19 cellular contexts compared by ENCODE assay signal in the genomic region with DNA sequence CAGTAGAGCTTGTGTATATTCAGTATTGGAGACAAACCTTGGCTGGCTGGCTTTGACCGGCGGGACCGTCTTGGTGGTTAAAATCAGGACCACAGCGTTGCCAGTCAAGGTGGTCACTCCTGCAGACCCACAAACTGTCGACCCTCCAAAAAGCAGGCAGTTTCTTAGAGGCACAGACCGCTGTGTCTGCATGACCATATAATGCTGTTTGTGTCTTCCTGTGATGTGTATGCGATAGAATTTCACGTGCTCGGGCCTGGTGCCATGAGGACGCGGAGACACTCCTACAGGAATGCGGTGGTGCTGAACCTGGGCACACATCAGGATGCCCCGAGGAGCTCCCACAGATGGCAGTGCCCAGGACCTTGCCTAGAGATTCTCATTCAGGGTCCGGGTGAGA. TPM values are rescaled to one million over a fixed set of nuclear protein-coding genes. Genes with fewer than 3 reads are reported as not detected.
A peak's percentile ranks its signal among the peaks of the same experiment; 100 is the strongest.
DNase-seq lines count a peak whose midpoint lies in the region; ATAC-seq, FAIRE-seq and TF ChIP-seq lines count a peak whose summit lies in the region.
"Had no signal": no experiment of that assay in that cellular context is flagged by ENCODE, and none has a peak within 500 bp of the region (broad histone marks: within the 10 kb centered on the region; RNA-seq: fewer than 3 reads in every experiment).

No MANE protein-coding gene starts in this region.

- H2AK9ac ChIP-seq in IMR-90 (replicated peaks; ENCODE audit: low read depth, low read length, poor library complexity), result peak overlapping the region; percentile 33

- peaks cover 31% of the 10 kb centered on the region for H3K79me2 ChIP-seq in osteoblast (ENCODE audit: insufficient read depth, low read length)

- no peaks in the 10 kb centered on the region for H3K9me3 Mint-ChIP-seq in glutamatergic neuron (ENCODE audit: unreplicated experiment)

- no peak for TF ChIP-seq CTCF in A549 (IDR thresholded peaks at IDR 0.05)
- no peak for TF ChIP-seq CTCF in IMR-90 (conservative IDR thresholded peaks at IDR 0.05; ENCODE audit: low read depth, low read length)
- TF ChIP-seq CTCF in coronary artery (IDR thresholded peaks at IDR 0.05), result no peak
- TF ChIP-seq CTCF in osteoblast (IDR thresholded peaks at IDR 0.05; ENCODE audit: extremely low read depth, low read depth, low read length), result no peak
- TF ChIP-seq CTCF in glutamatergic neuron (IDR thresholded peaks at IDR 0.05; ENCODE audit: partially characterized antibody, unreplicated experiment), result no peak
- no peak for TF ChIP-seq CTCF in mucosa of descending colon (IDR thresholded peaks at IDR 0.05)

- peak overlapping the region; percentile 44; the same call in 1 of the 2 replicates for H3K23ac ChIP-seq in IMR-90 (ENCODE audit: low read depth, low read length)

- TF ChIP-seq POLR2A in A549 (IDR thresholded peaks at IDR 0.05; ENCODE audit: low read length), result no peak
- no peak for TF ChIP-seq POLR2A in IMR-90 (IDR thresholded peaks at IDR 0.05; ENCODE audit: low read depth, low read length)

- no peaks in the 10 kb centered on the region for H3K27me3 ChIP-seq in IMR-90 (ENCODE audit: control insufficient read depth, insufficient read depth, low read length)
- no peaks in the 10 kb centered on the region for H3K27me3 ChIP-seq in osteoblast (ENCODE audit: insufficient read depth, low read length)
- H3K27me3 ChIP-seq: colonic mucosa, foreskin keratinocyte had no signal

- H2BK120ac ChIP-seq in IMR-90 (ENCODE audit: low read depth, low read length), result peak overlapping the region; percentile 96

- peak overlapping the region; percentile 88; the same call in 1 of the 3 replicates for H2BK15ac ChIP-seq in IMR-90 (ENCODE audit: low read depth, low read length)

- POLR2A ChIA-PET in A549 (lab: Yijun Ruan, JAX) (interaction anchor here (0.8 to 1.1 kb wide), 2 partner anchors 41 to 47 kb away, joined by 3 to 5 read pairs; no protein-coding TSS in a partner anchor), IMR-90 (lab: Charles Lee; ENCODE audit: unreplicated experiment) (no interaction called here)

- no peak overlapping the region for H3K9ac ChIP-seq in IMR-90 (ENCODE audit: low read depth, low read length)

- H2BK20ac ChIP-seq in IMR-90 (ENCODE audit: low read depth, low read length), result peak overlapping the region; percentile 78

- H3K27ac ChIP-seq in A549 (peak overlapping the region; percentile 5 to 74; a peak in 3 of 6 replicates), IMR-90 (ENCODE audit: insufficient read depth, low read length) (peak overlapping the region; percentile 50), coronary artery (peak overlapping the region; percentile 30 to 52), osteoblast (ENCODE audit: low read depth, low read length) (peak overlapping the region; percentile 85)
- H3K27ac ChIP-seq: colonic mucosa, foreskin keratinocyte, psoas muscle had no signal

- peaks cover 16% of the 10 kb centered on the region for H4K20me1 ChIP-seq in IMR-90 (ENCODE audit: insufficient read depth, low read length)
- H4K20me1 ChIP-seq in osteoblast (ENCODE audit: insufficient read depth, low read length), result no peaks in the 10 kb centered on the region

- H4K8ac ChIP-seq in IMR-90 (ENCODE audit: low read depth in 2 of 2, low read length in 2 of 2), result peak overlapping the region; percentile 36 to 55; a peak in 3 of 4 replicates

- peaks cover 38% of the 10 kb centered on the region for H3K36me3 ChIP-seq in IMR-90 (ENCODE audit: control insufficient read depth, insufficient read depth, low read length)
- peaks cover 41% of the 10 kb centered on the region for H3K36me3 ChIP-seq in osteoblast (ENCODE audit: insufficient read depth, low read length)
- H3K36me3 ChIP-seq in mucosa of descending colon (ENCODE audit: low read depth), result peaks cover 7% of the 10 kb centered on the region
- H3K36me3 ChIP-seq: colonic mucosa had no signal

- intact Hi-C loops in IMR-90 (cut with micrococcal nuclease) (loop anchor here (2.0 to 5.0 kb wide), 2 partner anchors 36 to 45 kb away; a partner anchor contains a TSS), mucosa of descending colon (cut with DNase I, micrococcal nuclease) (no loop called here)

- BruUV-seq in IMR-90 (replicated peaks; lab: Mats Ljungman, UMichigan), result no TSS peak

- TF ChIP-seq EP300 in A549 (IDR thresholded peaks at IDR 0.05), result no peak

- peak overlapping the region; percentile 83 for H4K91ac ChIP-seq in IMR-90 (ENCODE audit: insufficient read depth, low read depth, low read length)

- 83% methylated on average over 14 of the region's 14 CpGs for WGBS in A549 (ENCODE audit: missing lambda C conversion rate)
- WGBS in IMR-90 (ENCODE audit: extremely low coverage in 2 of 2, insufficient read length in 1 of 2), 2 experiments, result 96% methylated on average over 11 of the region's 14 CpGs; no CpG with 5 or more reads in 1 of the 2 experiments

- peak overlapping the region; percentile 17; the same call in 1 of the 2 replicates for H3K56ac ChIP-seq in IMR-90 (ENCODE audit: extremely low read depth, insufficient read depth, low read length)

- H3K27ac Mint-ChIP-seq in glutamatergic neuron (ENCODE audit: unreplicated experiment), result no peak overlapping the region

- no peaks in the 10 kb centered on the region for H3K36me3 Mint-ChIP-seq in glutamatergic neuron (ENCODE audit: unreplicated experiment)

- no peak overlapping the region for H3K4me3 ChIP-seq in A549
- no peak overlapping the region for H3K4me3 ChIP-seq in IMR-90 (ENCODE audit: insufficient read depth, low read depth, low read length)
- no peak overlapping the region for H3K4me3 ChIP-seq in coronary artery
- no peak overlapping the region for H3K4me3 ChIP-seq in osteoblast (ENCODE audit: insufficient read depth, low read length)
- no peak overlapping the region for H3K4me3 ChIP-seq in mucosa of descending colon
- H3K4me3 ChIP-seq: colonic mucosa, K562, psoas muscle had no signal

- H3K4me2 ChIP-seq in A549 (peak overlapping the region; percentile 67), IMR-90 (ENCODE audit: low read depth, low read length) (peak overlapping the region; percentile 64; the same call in 1 of the 2 replicates), osteoblast (ENCODE audit: insufficient read depth, low read length) (peak overlapping the region; percentile 86)

- no peak overlapping the region for H3K4me3 Mint-ChIP-seq in glutamatergic neuron (ENCODE audit: unreplicated experiment)

- peak overlapping the region; percentile 70 for H2BK5ac ChIP-seq in IMR-90 (ENCODE audit: low read depth, low read length, poor library complexity, severe bottlenecking)

- H3K4me1 Mint-ChIP-seq in glutamatergic neuron (ENCODE audit: low read depth, unreplicated experiment), result no peaks in the 10 kb centered on the region

- peak overlapping the region; percentile 80 for H3K4ac ChIP-seq in IMR-90 (ENCODE audit: low read depth, low read length)

- dilution Hi-C loops in IMR-90 (cut with HindIII; ENCODE audit: low sequenced_read_pairs, unreplicated experiment), result no loop called here

- peaks cover 27 to 61% of the 10 kb centered on the region in 2 experiments for H3K79me1 ChIP-seq in IMR-90 (ENCODE audit: low read depth in 1 of 2, low read length in 2 of 2)

- ATAC-seq in A549 (no peak), IMR-90 (ENCODE audit: low read depth) (no peak), GM21619 (IDR thresholded peaks at IDR 0.05; ENCODE audit: unreplicated experiment) (no peak), mucosa of descending colon (no peak)
- no peak for ATAC-seq in activated CD4-positive, CD25-positive, alpha-beta regulatory T cell treated with anti-CD3 and anti-CD28 coated beads, Interleukin-2, amount 50 U/mL, for 24 hours
- ATAC-seq: K562 had no signal

- peak overlapping the region; percentile 38; the same call in 1 of the 2 replicates for H3K18ac ChIP-seq in IMR-90 (ENCODE audit: low read depth, low read length)

- peaks cover 34% of the 10 kb centered on the region for H3K4me1 ChIP-seq in A549
- peaks cover 21% of the 10 kb centered on the region for H3K4me1 ChIP-seq in IMR-90 (ENCODE audit: control insufficient read depth, insufficient read depth, low read length)
- peaks cover 47% of the 10 kb centered on the region for H3K4me1 ChIP-seq in osteoblast (ENCODE audit: insufficient read depth, low read length)
- no peaks in the 10 kb centered on the region for H3K4me1 ChIP-seq in mucosa of descending colon (ENCODE audit: low read depth)
- H3K4me1 ChIP-seq: colonic mucosa had no signal

- in situ Hi-C loops in IMR-90 (cut with MboI; ENCODE audit: low sequenced_read_pairs), result no loop called here

- DNase-seq in A549 (ENCODE audit: low read depth in 1 of 2, low spot score in 1 of 2), result no peak
- DNase-seq in IMR-90, result no peak
- peak; percentile 65 for DNase-seq in coronary artery (ENCODE audit: low spot score)
- no peak for DNase-seq in osteoblast (ENCODE audit: insufficient read length, low spot score, missing footprints)
- no peak for DNase-seq in glutamatergic neuron
- no peak for DNase-seq in mucosa of descending colon
- DNase-seq: activated naive CD4-positive, alpha-beta T cell treated with Interleukin-2 at 50 U/mL for 16 hours; colonic mucosa; DND-41; mesendoderm; MV-4-11; NCI-H187; NCI-H446; psoas muscle; T-helper 1 cell had no signal

- peaks cover 32% of the 10 kb centered on the region for H3K9me1 ChIP-seq in IMR-90 (ENCODE audit: insufficient read depth, low read length)

- H3K14ac ChIP-seq in IMR-90 (replicated peaks; ENCODE audit: low read depth, low read length), result peak overlapping the region; percentile 65

- H3K27me3 Mint-ChIP-seq in glutamatergic neuron (ENCODE audit: unreplicated experiment), result peaks cover 6% of the 10 kb centered on the region

- no peak for FAIRE-seq in A549 (lab: Jason Lieb, UNC)
- FAIRE-seq: K562 had no signal

- H2AFZ ChIP-seq in IMR-90 (replicated peaks; ENCODE audit: low read length, poor library complexity), result no peak overlapping the region
- no peak overlapping the region for H2AFZ ChIP-seq in osteoblast (ENCODE audit: low read length)

- CTCF ChIA-PET in A549 (lab: Yijun Ruan, JAX) (interaction anchor here (0.6 to 8.2 kb wide), 8 partner anchors 11 to 76 kb away, joined by 3 to 59 read pairs (median 4); no protein-coding TSS in a partner anchor), IMR-90 (lab: Yijun Ruan, JAX) (interaction anchor here (1.2 kb wide), 1 partner anchor 61 kb away, joined by 3 read pairs; no protein-coding TSS in a partner anchor)

- H3K9me3 ChIP-seq in A549 (no peaks in the 10 kb centered on the region), IMR-90 (ENCODE audit: control insufficient read depth, insufficient read depth, low read length) (no peaks in the 10 kb centered on the region), osteoblast (ENCODE audit: low read depth, low read length) (no peaks in the 10 kb centered on the region), mucosa of descending colon (no peaks in the 10 kb centered on the region)
- H3K9me3 ChIP-seq: colonic mucosa, psoas muscle had no signal

- H4K5ac ChIP-seq in IMR-90 (ENCODE audit: low read depth, low read length), result peak overlapping the region; percentile 31

- peak overlapping the region; percentile 96 for H2AK5ac ChIP-seq in IMR-90 (ENCODE audit: low read depth, low read length)

- TF ChIP-seq RAD21 in A549 (conservative IDR thresholded peaks at IDR 0.05 in 1 of 2, IDR thresholded peaks at IDR 0.05 in 1 of 2) (no peak), IMR-90 (IDR thresholded peaks at IDR 0.05; ENCODE audit: low read length) (no peak)

RNA-seq across cellular contexts. Expression of a gene that starts 34.8 kb away (rescaled TPM):
- polyA plus RNA-seq in A549 (2011; rRNA removed) (46.6 and 51.2 TPM in 2 replicates), A549 (2017; fragmentation: RNase III; extraction: RNeasy Plus Mini Kit Qiagen cat#74134 plus additional on column Dnase treatment) (46.9 to 52.1 TPM (median 51.0 TPM) in 3 replicates), IMR-90 (2012; rRNA removed) (181 and 211 TPM in 2 replicates)
- 32.8 and 33.4 TPM in 2 replicates for polyA plus RNA-seq in A549 (2012; cell fraction: cytosol; rRNA removed)
- 40.2 and 60.3 TPM in 2 replicates for polyA plus RNA-seq in A549 (2012; cell fraction: nucleus; rRNA removed)
- polyA minus RNA-seq in A549 (2011; rRNA and poly(A)+ RNA removed), result 15.8 and 19.2 TPM in 2 replicates
- total RNA-seq in IMR-90 (2012; rRNA removed) (134 and 252 TPM in 2 replicates), osteoblast (53.0 and 112 TPM in 2 replicates), glutamatergic neuron (ENCODE audit: unreplicated experiment) (56.4 TPM), mucosa of descending colon (10 to 100 TPM in 1 of 3 donors, 1 to 10 TPM in 2; 2.5 to 25.8 (median 5.6) TPM)
- 221 and 286 TPM in 2 replicates for polyA plus RNA-seq in IMR-90 (2012; cell fraction: cytosol; rRNA removed)
- polyA plus RNA-seq in IMR-90 (2012; cell fraction: nucleus; rRNA removed; ENCODE audit: low replicate concordance), result 248 and 274 TPM in 2 replicates

RNA-seq across cellular contexts. Expression of a gene that starts 46.1 kb away (rescaled TPM):
- polyA plus RNA-seq in A549 (2011; rRNA removed) (31.1 and 36.0 TPM in 2 replicates), A549 (2017; fragmentation: RNase III; extraction: RNeasy Plus Mini Kit Qiagen cat#74134 plus additional on column Dnase treatment) (23.1 to 23.9 TPM (median 23.3 TPM) in 3 replicates), IMR-90 (2012; rRNA removed) (22.8 and 23.3 TPM in 2 replicates)
- 28.4 and 29.8 TPM in 2 replicates for polyA plus RNA-seq in A549 (2012; cell fraction: cytosol; rRNA removed)
- polyA plus RNA-seq in A549 (2012; cell fraction: nucleus; rRNA removed), result 32.4 and 39.2 TPM in 2 replicates
- polyA minus RNA-seq in A549 (2011; rRNA and poly(A)+ RNA removed), result 37.4 and 43.9 TPM in 2 replicates
- total RNA-seq in IMR-90 (2012; rRNA removed) (21.1 and 23.8 TPM in 2 replicates), osteoblast (23.9 and 30.1 TPM in 2 replicates), glutamatergic neuron (ENCODE audit: unreplicated experiment) (42.8 TPM), mucosa of descending colon (10 to 100 TPM; 27.8 to 34.4 (median 33.9) TPM)
- 16.2 and 18.1 TPM in 2 replicates for polyA plus RNA-seq in IMR-90 (2012; cell fraction: cytosol; rRNA removed)
- polyA plus RNA-seq in IMR-90 (2012; cell fraction: nucleus; rRNA removed; ENCODE audit: low replicate concordance), result 34.7 and 54.8 TPM in 2 replicates
